8 cellular contexts compared by ENCODE assay signal in genomic region chr11:65314501-65315203, GRCh38. TPM values are rescaled to one million over a fixed set of nuclear protein-coding genes. Genes with fewer than 3 reads are reported as not detected.
DNase-seq lines count a peak whose midpoint lies in the region; ATAC-seq and TF ChIP-seq lines count a peak whose summit lies in the region.

Gene CDC42EP2, plus strand, starts transcription at chr11:65314866. Its CDS starts 6,033 bp downstream, at chr11:65320899.

- peaks cover 5% of the 10 kb centered on the region; the same call in 1 of the 2 replicates for H3K9me3 ChIP-seq in AG04450 (ENCODE audit: control insufficient read depth, insufficient read depth, low read length)

- POLR2A ChIA-PET in AG04450 (lab: Yijun Ruan, JAX) = interaction anchor here (0.6 to 6.6 kb wide), 12 partner anchors 13 to 156 kb away, joined by 3 to 118 read pairs (median 8); partner anchors contain the start of gene DPF2

- peak within 1 kb of the TSS; percentile 90 for H3K4me3 ChIP-seq in AG04450 (ENCODE audit: low read depth, low read length)

- no peak for DNase-seq in AG04450 (ENCODE audit: low read depth, low spot score)
- peak; percentile 50 for DNase-seq in NOMO-1 treated with DMSO at 0.1 percent for 48 hours (lab: John Stamatoyannopoulos, UW; ENCODE audit: unreplicated experiment)
- peak; percentile 64 for DNase-seq in activated T-cell treated with anti-CD3 and anti-CD28 coated beads for 1 hour (ENCODE audit: low read depth)
- DNase-seq in epidermal melanocyte (ENCODE audit: insufficient read length, low spot score) = peak; percentile 78
- peak; percentile 68 for DNase-seq in middle frontal gyrus (ENCODE audit: extremely low spot score, low spot score)
- DNase-seq in stimulated activated CD8-positive, alpha-beta memory T cell treated with anti-CD3 and anti-CD28 coated beads, Interleukin-2, amount 100 ng/mL, for 1 hour (ENCODE audit: low read depth in 2 of 2) = peak; percentile 53 to 65

- TF ChIP-seq CTCF in AG04450 (IDR thresholded peaks at IDR 0.05; ENCODE audit: low read depth, low read length) = no peak

- peak within 1 kb of the TSS; percentile 93 for H3K27ac ChIP-seq in AG04450 (ENCODE audit: low read depth, low read length)

- CTCF ChIA-PET in AG04450 (lab: Charles Lee) = interaction anchor here (0.6 to 11.1 kb wide), 18 partner anchors 7 to 165 kb away, joined by 3 to 271 read pairs (median 6); partner anchors contain the start of genes DPF2 and POLA2

- no peaks in the 10 kb centered on the region for H3K27me3 ChIP-seq in AG04450 (ENCODE audit: control insufficient read depth, insufficient read depth, low read length)

- ATAC-seq in GM18868 (IDR thresholded peaks at IDR 0.05; ENCODE audit: unreplicated experiment) (peak; percentile 75), HG03196 (IDR thresholded peaks at IDR 0.05; ENCODE audit: unreplicated experiment) (peak; percentile 72)

RNA-seq across cellular contexts. Expression of gene CDC42EP2, which starts in this region (rescaled TPM):
- 14.3 and 21.1 TPM in 2 replicates for polyA plus RNA-seq in AG04450 (2011; rRNA removed)
- polyA minus RNA-seq in AG04450 (2011; rRNA and poly(A)+ RNA removed) = 26.3 and 36.9 TPM in 2 replicates
